8 cellular contexts compared by ENCODE assay signal in the genomic region with DNA sequence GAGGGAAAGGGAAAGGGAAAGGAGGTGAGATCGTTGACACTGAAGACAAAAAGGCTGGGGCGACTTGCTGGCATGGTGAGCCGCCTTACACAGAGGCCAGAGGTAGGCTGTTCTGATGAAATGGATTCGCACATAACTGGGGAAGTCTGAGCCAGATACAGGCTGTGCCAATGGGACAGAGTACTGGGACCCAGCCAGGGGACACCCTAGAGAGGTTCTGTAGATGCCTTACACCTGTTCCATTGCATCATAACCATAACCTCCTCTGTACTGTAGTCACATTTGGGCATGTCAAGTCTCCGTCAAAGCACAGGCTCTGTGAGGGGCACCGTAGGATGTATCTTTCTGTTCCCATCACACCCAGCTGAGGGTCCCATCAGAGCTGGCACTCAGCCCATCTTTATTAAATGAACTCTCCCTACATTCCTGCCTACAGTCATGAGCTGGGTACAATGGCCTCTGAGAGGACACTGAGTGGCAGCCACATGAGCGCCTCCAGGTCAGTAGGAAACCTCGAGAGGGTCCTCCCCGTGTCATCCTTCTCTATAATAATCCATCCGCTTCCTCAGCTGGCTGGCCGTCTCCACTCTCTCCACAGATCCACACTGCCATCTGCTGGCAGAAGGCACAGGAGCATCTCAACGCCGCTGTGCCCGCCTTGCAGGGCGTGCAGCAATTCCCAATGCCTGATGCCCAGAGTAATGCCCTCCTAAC.
A peak's percentile ranks its signal among the peaks of the same experiment; 100 is the strongest.
DNase-seq lines count a peak whose midpoint lies in the region; ATAC-seq and TF ChIP-seq lines count a peak whose summit lies in the region.

No MANE protein-coding gene starts in this region.

- ATAC-seq in GM19463 (IDR thresholded peaks at IDR 0.05; ENCODE audit: unreplicated experiment), result peak; percentile 97
- ATAC-seq in HG03571 (IDR thresholded peaks at IDR 0.05; ENCODE audit: unreplicated experiment), result peak; percentile 95
- ATAC-seq in naive thymus-derived CD8-positive, alpha-beta T cell, result peak; percentile 76 to 80

- H3K4me1 Mint-ChIP-seq in naive thymus-derived CD8-positive, alpha-beta T cell, result peaks cover 14 to 21% (median 20%) of the 10 kb centered on the region in 4 donors

- H3K27me3 ChIP-seq in NT2/D1 (ENCODE audit: insufficient read depth, insufficient read length), result no peaks in the 10 kb centered on the region

- peaks cover 0 to 9% (median 3%) of the 10 kb centered on the region in 5 donors for H3K27me3 Mint-ChIP-seq in naive thymus-derived CD8-positive, alpha-beta T cell

- POLR2A ChIA-PET in naive thymus-derived CD8-positive, alpha-beta T cell (lab: Charles Lee), result no interaction called here

- H3K9ac ChIP-seq in NT2/D1 (ENCODE audit: insufficient read length, low read depth), result no peak overlapping the region

- H3K9me3 Mint-ChIP-seq in naive thymus-derived CD8-positive, alpha-beta T cell, result no peaks in the 10 kb centered on the region

- H3K4me3 Mint-ChIP-seq in naive thymus-derived CD8-positive, alpha-beta T cell, result peak overlapping the region in 8 of 10 donors; percentile 7 to 59 (median 53)

- TF ChIP-seq CTCF in epithelial cell of proximal tubule (conservative IDR thresholded peaks at IDR 0.05; ENCODE audit: low read depth, low read length), result peak; percentile 86

- H3K4me3 ChIP-seq in NT2/D1 (ENCODE audit: insufficient read length, low read depth) (no peak overlapping the region), epithelial cell of proximal tubule (ENCODE audit: low read depth, low read length) (no peak overlapping the region)

- H3K36me3 Mint-ChIP-seq in naive thymus-derived CD8-positive, alpha-beta T cell, result no peaks in the 10 kb centered on the region

- no peaks in the 10 kb centered on the region for H3K4me1 ChIP-seq in NT2/D1 (ENCODE audit: insufficient read depth, insufficient read length)

- H3K9me3 ChIP-seq in NT2/D1 (ENCODE audit: insufficient read depth, low read length), result no peaks in the 10 kb centered on the region

- DNase-seq in CMK (ENCODE audit: low read depth) (peak; percentile 24), NT2/D1 (ENCODE audit: low read depth, low spot score) (peak; percentile 44), epithelial cell of proximal tubule (ENCODE audit: low read depth) (peak; percentile 23)
- peak; percentile 89 for DNase-seq in activated CD8-positive, alpha-beta memory T cell treated with anti-CD3 and anti-CD28 coated beads, Interleukin-2, amount 50 U/mL, for 48 hours
- peak; percentile 35 to 82 (median 60) for DNase-seq in naive thymus-derived CD8-positive, alpha-beta T cell
- DNase-seq in stimulated activated CD8-positive, alpha-beta memory T cell treated with anti-CD3 and anti-CD28 coated beads, Interleukin-7, amount 100 ng/mL, for 48 hours (ENCODE audit: extremely low read depth in 1 of 2, low read depth in 1 of 2), result peak; percentile 26 to 47

- no peaks in the 10 kb centered on the region for H3K36me3 ChIP-seq in NT2/D1 (ENCODE audit: insufficient read depth, insufficient read length, low read length)

- peak overlapping the region in 5 of 10 donors; percentile 11 to 90 (median 26) for H3K27ac Mint-ChIP-seq in naive thymus-derived CD8-positive, alpha-beta T cell

Comparison
In these comparisons a context has a peak if more than half of its experiments do, and no peak if none do; other contexts are left out.
1. DNase-seq: peak in every context shown above with its lines; median percentile 89 in activated CD8-positive, alpha-beta memory T cell treated with anti-CD3 and anti-CD28 coated beads, Interleukin-2, amount 50 U/mL, for 48 hours; 60 in naive thymus-derived CD8-positive, alpha-beta T cell; 44 in NT2/D1; 36 in stimulated activated CD8-positive, alpha-beta memory T cell treated with anti-CD3 and anti-CD28 coated beads, Interleukin-7, amount 100 ng/mL, for 48 hours; 24 in CMK; 23 in epithelial cell of proximal tubule.